In the genomic region with DNA sequence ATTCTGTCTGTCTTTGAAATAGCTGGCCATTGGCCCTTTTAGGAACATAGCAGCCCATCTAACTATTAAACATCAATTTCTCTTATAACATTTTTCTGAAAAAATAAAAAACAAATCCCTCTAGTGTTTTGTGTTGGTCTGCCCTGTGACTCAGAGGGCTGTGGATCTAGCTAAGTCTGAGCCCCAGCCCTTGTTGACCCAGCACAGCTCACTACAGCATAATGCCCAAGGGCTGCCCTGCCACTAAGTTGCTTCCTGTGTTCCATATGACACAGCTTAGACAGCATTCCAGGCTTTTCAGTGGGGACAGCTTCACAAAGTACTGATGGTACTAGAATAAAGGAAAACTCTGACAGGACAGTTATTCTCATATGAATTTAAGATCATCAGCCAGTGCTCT, we compare ENCODE assay signal across 13 cellular contexts.
DNase-seq lines count a peak whose midpoint lies in the region; ATAC-seq, FAIRE-seq and TF ChIP-seq lines count a peak whose summit lies in the region.
"Had no signal": no experiment of that assay in that cellular context is flagged by ENCODE, and none has a peak within 500 bp of the region (broad histone marks: within the 10 kb centered on the region; RNA-seq: fewer than 3 reads in every experiment).

No MANE protein-coding gene starts in this region.

- peak overlapping the region; percentile 41 for H3K4me3 Mint-ChIP-seq in WTC11
- no peak overlapping the region for H3K4me3 Mint-ChIP-seq in natural killer cell treated with Interleukin-12 subunit alpha and Interleukin-12 subunit beta and Interleukin-15 and Interleukin-18, amount 100 ng/mL, for 72 hours

- H3K36me3 ChIP-seq in prostate gland, result no peaks in the 10 kb centered on the region
- H3K36me3 ChIP-seq: vagina had no signal

- TF ChIP-seq CTCF in WTC11 (IDR thresholded peaks at IDR 0.05) (no peak), fibroblast of villous mesenchyme (IDR thresholded peaks at IDR 0.05; ENCODE audit: insufficient read depth, low read depth, low read length) (no peak), prostate gland (IDR thresholded peaks at IDR 0.05) (no peak)

- no peaks in the 10 kb centered on the region for H3K27me3 Mint-ChIP-seq in WTC11 (ENCODE audit: low read depth)
- peaks cover 31 to 38% of the 10 kb centered on the region in 2 donors for H3K27me3 Mint-ChIP-seq in natural killer cell treated with Interleukin-12 subunit alpha and Interleukin-12 subunit beta and Interleukin-15 and Interleukin-18, amount 100 ng/mL, for 72 hours

- FAIRE-seq in H54 (lab: Jason Lieb, UNC), result no peak

- H3K27ac ChIP-seq in prostate gland, result no peak overlapping the region
- H3K27ac ChIP-seq: vagina had no signal

- peaks cover 65% of the 10 kb centered on the region for H3K4me1 Mint-ChIP-seq in WTC11
- H3K4me1 Mint-ChIP-seq in natural killer cell treated with Interleukin-12 subunit alpha and Interleukin-12 subunit beta and Interleukin-15 and Interleukin-18, amount 100 ng/mL, for 72 hours (ENCODE audit: low read depth in 2 of 2), result peaks cover 0 to 12% of the 10 kb centered on the region in 2 donors

- no peak overlapping the region for H3K4me3 ChIP-seq in fibroblast of villous mesenchyme (ENCODE audit: low read depth, low read length)
- no peak overlapping the region for H3K4me3 ChIP-seq in prostate gland
- H3K4me3 ChIP-seq: vagina had no signal

- peak; percentile 33 for ATAC-seq in WTC11
- ATAC-seq in natural killer cell treated with Interleukin-12 subunit alpha and Interleukin-12 subunit beta and Interleukin-15 and Interleukin-18, amount 100 ng/mL, for 72 hours, result no peak

- H3K9me3 Mint-ChIP-seq in WTC11, result no peaks in the 10 kb centered on the region
- no peaks in the 10 kb centered on the region for H3K9me3 Mint-ChIP-seq in natural killer cell treated with Interleukin-12 subunit alpha and Interleukin-12 subunit beta and Interleukin-15 and Interleukin-18, amount 100 ng/mL, for 72 hours

- TF ChIP-seq POLR2A in H54 (IDR thresholded peaks at IDR 0.05; ENCODE audit: low read depth, low read length), result no peak
- TF ChIP-seq POLR2A in prostate gland (IDR thresholded peaks at IDR 0.05), result no peak

- intact Hi-C loops in prostate gland (cut with DNase I), result no loop called here

- H3K27ac Mint-ChIP-seq in WTC11, result peak overlapping the region; percentile 89
- no peak overlapping the region for H3K27ac Mint-ChIP-seq in natural killer cell treated with Interleukin-12 subunit alpha and Interleukin-12 subunit beta and Interleukin-15 and Interleukin-18, amount 100 ng/mL, for 72 hours

- DNase-seq in H54 (ENCODE audit: insufficient read length, low spot score) (peak; percentile 35), WTC11 (ENCODE audit: low spot score) (no peak), fibroblast of villous mesenchyme (ENCODE audit: low read depth) (peak; percentile 37), renal cortical epithelial cell (ENCODE audit: low read depth) (peak; percentile 68), LoVo (ENCODE audit: low spot score) (no peak), NCI-H2081 treated with DMSO at 0.1 percent for 48 hours (lab: John Stamatoyannopoulos, UW) (no peak), prostate gland (ENCODE audit: low spot score) (no peak)
- DNase-seq in natural killer cell treated with Interleukin-12 subunit alpha and Interleukin-12 subunit beta and Interleukin-15 and Interleukin-18, amount 100 ng/mL, for 72 hours (ENCODE audit: low spot score), result no peak
- DNase-seq: activated CD4-positive, alpha-beta T cell treated with anti-CD3 and anti-CD28 coated beads for 1 hour; Caco-2; cerebellar nuclear complex; NCI-H69 had no signal

- no peaks in the 10 kb centered on the region for H3K4me1 ChIP-seq in prostate gland (replicated peaks)

- CTCF ChIA-PET in WTC11 (lab: Charles Lee), result interaction anchor here (0.6 to 2.0 kb wide), 8 partner anchors 15 to 489 kb away, joined by 3 to 7 read pairs (median 4); partner anchors contain the start of gene ARSB

- no peaks in the 10 kb centered on the region for H3K9me3 ChIP-seq in prostate gland
- H3K9me3 ChIP-seq: Caco-2, vagina had no signal

- H3K27me3 ChIP-seq in prostate gland (replicated peaks; ENCODE audit: insufficient read depth), result no peaks in the 10 kb centered on the region
- H3K27me3 ChIP-seq: vagina had no signal

- POLR2A ChIA-PET in WTC11 (lab: Charles Lee), result interaction anchor here (1.0 kb wide), 1 partner anchor 16 kb away, joined by 3 read pairs; no protein-coding TSS in a partner anchor

- H3K36me3 Mint-ChIP-seq in WTC11, result no peaks in the 10 kb centered on the region
- no peaks in the 10 kb centered on the region for H3K36me3 Mint-ChIP-seq in natural killer cell treated with Interleukin-12 subunit alpha and Interleukin-12 subunit beta and Interleukin-15 and Interleukin-18, amount 100 ng/mL, for 72 hours

TF ChIP-seq in WTC11, 78 proteins besides CTCF, POLR2A, EP300 and RAD21:
- TF ChIP-seq NFE2L1 (CRISPR knock-in tag; IDR thresholded peaks at IDR 0.05) (no peak), FOXP4 (CRISPR knock-in tag; IDR thresholded peaks at IDR 0.05) (no peak), OVOL2 (CRISPR knock-in tag; IDR thresholded peaks at IDR 0.05; ENCODE audit: borderline replicate concordance) (no peak)

Comparison
In these comparisons a context has a peak if more than half of its experiments do, and no peak if none do; other contexts are left out.
1. DNase-seq: peak in H54 (single experiment), fibroblast of villous mesenchyme (single experiment) and renal cortical epithelial cell (single experiment); none in WTC11 (single experiment), LoVo (single experiment), NCI-H2081 treated with DMSO at 0.1 percent for 48 hours (single experiment), prostate gland (single experiment) and natural killer cell treated with Interleukin-12 subunit alpha and Interleukin-12 subunit beta and Interleukin-15 and Interleukin-18, amount 100 ng/mL, for 72 hours (single experiment).